In genomic region chr2:55879976-55880375, GRCh38 we compare ENCODE assay signal across 23 cellular contexts. TPM values are rescaled to one million over a fixed set of nuclear protein-coding genes. Genes with fewer than 3 reads are reported as not detected.
A peak's percentile ranks its signal among the peaks of the same experiment; 100 is the strongest.
DNase-seq lines count a peak whose midpoint lies in the region; ATAC-seq and TF ChIP-seq lines count a peak whose summit lies in the region.
"Had no signal": no experiment of that assay in that cellular context is flagged by ENCODE, and none has a peak within 500 bp of the region (broad histone marks: within the 10 kb centered on the region; RNA-seq: fewer than 3 reads in every experiment).

No MANE protein-coding gene starts in this region.

- ATAC-seq in sciatic nerve = peak; percentile 76
- ATAC-seq: activated CD8-positive, alpha-beta T cell treated with anti-CD3 and anti-CD28 coated beads, Interleukin-2, amount 10 ng/mL, durations not matched to agents 7 days and 5 days; activated T-cell treated with anti-CD3 and anti-CD28 coated beads, Interleukin-2, amount 50 U/mL, for 72 hours; foreskin keratinocyte had no signal

- no peaks in the 10 kb centered on the region for H3K9me3 ChIP-seq in esophagus muscularis mucosa

- no peak overlapping the region for H3K27ac Mint-ChIP-seq in immature natural killer cell
- no peak overlapping the region for H3K27ac Mint-ChIP-seq in mesothelial cell of epicardium
- H3K27ac Mint-ChIP-seq: activated CD8-positive, alpha-beta T cell treated with anti-CD3 and anti-CD28 coated beads, Interleukin-2, amount 10 ng/mL, durations not matched to agents 7 days and 5 days; activated naive CD8-positive, alpha-beta T cell; activated T-cell treated with anti-CD3 and anti-CD28 coated beads, Interleukin-2, amount 50 U/mL, for 72 hours; neural progenitor cell; T-helper 2 cell treated with Interferon-gamma antibody and Interleukin-4, amounts not matched to agents 5 μg/mL and 100 μg/mL, for 36 hours; type B pancreatic cell had no signal

- no peak for TF ChIP-seq POLR2A in esophagus muscularis mucosa (IDR thresholded peaks at IDR 0.05; ENCODE audit: low read depth)

- peaks cover 0 to 2% (median 1%) of the 10 kb centered on the region in 3 donors for H3K27me3 Mint-ChIP-seq in immature natural killer cell (ENCODE audit: low read depth in 3 of 3)
- no peaks in the 10 kb centered on the region for H3K27me3 Mint-ChIP-seq in mesothelial cell of epicardium (ENCODE audit: low read depth)
- H3K27me3 Mint-ChIP-seq: type B pancreatic cell had no signal

- 71% methylated on average over 3 of the region's 3 CpGs for WGBS in esophagus muscularis mucosa

- intact Hi-C loops in sciatic nerve (cut with DNase I) = no loop called here
- intact Hi-C loops in esophagus muscularis mucosa (cut with DNase I) = no loop called here

- no peak for TF ChIP-seq CTCF in fibroblast of pulmonary artery (IDR thresholded peaks at IDR 0.05; ENCODE audit: low read length, missing control alignments)
- TF ChIP-seq CTCF in esophagus muscularis mucosa (IDR thresholded peaks at IDR 0.05) = no peak
- no peak for TF ChIP-seq CTCF in mesothelial cell of epicardium (IDR thresholded peaks at IDR 0.05; ENCODE audit: unreplicated experiment)

- H3K4me3 Mint-ChIP-seq in immature natural killer cell (no peak overlapping the region), mesothelial cell of epicardium (no peak overlapping the region)
- H3K4me3 Mint-ChIP-seq: activated CD8-positive, alpha-beta T cell treated with anti-CD3 and anti-CD28 coated beads, Interleukin-2, amount 10 ng/mL, durations not matched to agents 7 days and 5 days; activated naive CD8-positive, alpha-beta T cell; activated T-cell treated with anti-CD3 and anti-CD28 coated beads, Interleukin-2, amount 50 U/mL, for 72 hours; neural progenitor cell; T-helper 2 cell treated with Interferon-gamma antibody and Interleukin-4, amounts not matched to agents 5 μg/mL and 100 μg/mL, for 36 hours; type B pancreatic cell had no signal

- peaks cover 0 to 12% (median 4%) of the 10 kb centered on the region in 4 donors for H3K4me1 ChIP-seq in esophagus muscularis mucosa
- H3K4me1 ChIP-seq: foreskin keratinocyte, neural progenitor cell had no signal

- H3K4me1 Mint-ChIP-seq in immature natural killer cell = no peaks in the 10 kb centered on the region
- peaks cover 17% of the 10 kb centered on the region for H3K4me1 Mint-ChIP-seq in mesothelial cell of epicardium

- TF ChIP-seq EP300 in esophagus muscularis mucosa (IDR thresholded peaks at IDR 0.05) = no peak

- no peaks in the 10 kb centered on the region for H3K27me3 ChIP-seq in esophagus muscularis mucosa
- H3K27me3 ChIP-seq: cardiac muscle cell, foreskin keratinocyte, neural progenitor cell had no signal

- DNase-seq in EH (ENCODE audit: low read depth) (peak; percentile 46), NOMO-1 treated with dmso at 0.1 percent for 144 hours (lab: John Stamatoyannopoulos, UW; ENCODE audit: unreplicated experiment) (peak; percentile 41), fibroblast of pulmonary artery (ENCODE audit: low read depth) (peak; percentile 95), sciatic nerve (ENCODE audit: low spot score) (no peak), immature natural killer cell (no peak), esophagus muscularis mucosa (ENCODE audit: extremely low spot score) (no peak), mesothelial cell of epicardium (ENCODE audit: low spot score in 2 of 2, unreplicated experiment in 2 of 2) (no peak)
- DNase-seq: activated CD4-positive, CD25-positive, alpha-beta regulatory T cell; activated CD8-positive, alpha-beta T cell treated with anti-CD3 and anti-CD28 coated beads, Interleukin-2, amount 10 ng/mL, durations not matched to agents 7 days and 5 days; activated T-cell treated with anti-CD3 and anti-CD28 coated beads, Interleukin-2, amount 50 U/mL, for 72 hours; effector CD8-positive, alpha-beta T cell; foreskin keratinocyte; KG1; kidney glomerular epithelial cell; NCI-H1105; NCI-H2107; NCI-H69; stimulated activated naive CD4-positive, alpha-beta T cell treated with Interleukin-2 at 50 U/mL for 16 hours had no signal

- no peaks in the 10 kb centered on the region for H3K36me3 ChIP-seq in esophagus muscularis mucosa
- H3K36me3 ChIP-seq: cardiac muscle cell, neural progenitor cell had no signal

- no peak overlapping the region for H3K4me3 ChIP-seq in fibroblast of pulmonary artery (replicated peaks; ENCODE audit: low read depth, low read length)
- no peak overlapping the region for H3K4me3 ChIP-seq in esophagus muscularis mucosa
- H3K4me3 ChIP-seq: cardiac muscle cell, neural progenitor cell had no signal

- H3K27ac ChIP-seq in esophagus muscularis mucosa (replicated peaks in 1 of 4) = no peak overlapping the region
- H3K27ac ChIP-seq: cardiac muscle cell, foreskin keratinocyte, neural progenitor cell had no signal

- H3K36me3 Mint-ChIP-seq in immature natural killer cell = no peaks in the 10 kb centered on the region
- peaks cover 7% of the 10 kb centered on the region for H3K36me3 Mint-ChIP-seq in mesothelial cell of epicardium
- H3K36me3 Mint-ChIP-seq: activated naive CD8-positive, alpha-beta T cell; neural progenitor cell had no signal

- H3K9me3 Mint-ChIP-seq in immature natural killer cell = peaks cover 0 to 2% (median 0%) of the 10 kb centered on the region in 6 donors
- no peaks in the 10 kb centered on the region for H3K9me3 Mint-ChIP-seq in mesothelial cell of epicardium
- H3K9me3 Mint-ChIP-seq: activated T-cell treated with anti-CD3 and anti-CD28 coated beads, Interleukin-2, amount 50 U/mL, for 72 hours; neural progenitor cell; T-helper 2 cell treated with Interferon-gamma antibody and Interleukin-4, amounts not matched to agents 5 μg/mL and 100 μg/mL, for 36 hours; type B pancreatic cell had no signal

RNA-seq across cellular contexts. Expression of gene EFEMP1, which starts 43.6 kb away (rescaled TPM):
- total RNA-seq in sciatic nerve (139 TPM), esophagus muscularis mucosa (100 to 1,000 TPM in 1 of 4 donors, 10 to 100 TPM in 3; 57.3 to 113 (median 81.2) TPM), mesothelial cell of epicardium (38.1 to 42.8 TPM (median 41.6 TPM) in 3 replicates)
- not detected for polyA plus RNA-seq in immature natural killer cell
- total RNA-seq: activated CD8-positive, alpha-beta T cell treated with anti-CD3 and anti-CD28 coated beads, Interleukin-2, amount 10 ng/mL, durations not matched to agents 7 days and 5 days; activated T-cell treated with anti-CD3 and anti-CD28 coated beads, Interleukin-2, amount 50 U/mL, for 72 hours had no signal

Comparison
In these comparisons a context has a peak if more than half of its experiments do, and no peak if none do; other contexts are left out.
1. DNase-seq: peak in EH (single experiment), NOMO-1 treated with dmso at 0.1 percent for 144 hours (single experiment) and fibroblast of pulmonary artery (single experiment); none in sciatic nerve (single experiment), immature natural killer cell (0 of 3), esophagus muscularis mucosa (single experiment) and mesothelial cell of epicardium (0 of 2).